In genomic region chr2:207108440-207108839, GRCh38 we compare ENCODE assay signal across 27 cellular contexts.
"Had no signal": no experiment of that assay in that cellular context is flagged by ENCODE, and none has a peak within 500 bp of the region (broad histone marks: within the 10 kb centered on the region; RNA-seq: fewer than 3 reads in every experiment).

No MANE protein-coding gene starts in this region.

- H3K4me3 ChIP-seq: coronary artery, gastroesophageal sphincter, heart right ventricle, left lung, lower lobe of right lung, ovary, right lobe of liver, stomach, testis, transverse colon had no signal

- H3K27me3 Mint-ChIP-seq: activated CD4-positive, alpha-beta memory T cell treated with anti-CD3 and anti-CD28 coated beads, Interleukin-2, amount 10 ng/mL, durations not matched to agents 7 days and 5 days; activated CD4-positive, alpha-beta T cell treated with anti-CD3 and anti-CD28 coated beads, Interleukin-2, amount 10 ng/mL, durations not matched to agents 7 days and 5 days; activated naive CD4-positive, alpha-beta T cell treated with anti-CD3 and anti-CD28 coated beads, Interleukin-2, amount 10 ng/mL, durations not matched to agents 7 days and 5 days; activated T-cell treated with anti-CD3 and anti-CD28 coated beads, Interleukin-2, amount 50 U/mL, for 24 hours; progenitor cell of endocrine pancreas had no signal

- H3K4me1 ChIP-seq: right lobe of liver, testis, transverse colon had no signal

- H3K4me3 Mint-ChIP-seq: activated CD4-positive, alpha-beta memory T cell treated with anti-CD3 and anti-CD28 coated beads, Interleukin-2, amount 10 ng/mL, durations not matched to agents 7 days and 5 days; activated CD4-positive, alpha-beta T cell treated with anti-CD3 and anti-CD28 coated beads, Interleukin-2, amount 10 ng/mL, durations not matched to agents 7 days and 5 days; activated naive CD4-positive, alpha-beta T cell treated with anti-CD3 and anti-CD28 coated beads, Interleukin-2, amount 10 ng/mL, durations not matched to agents 7 days and 5 days; activated T-cell treated with anti-CD3 and anti-CD28 coated beads, Interleukin-2, amount 50 U/mL, for 24 hours; central memory CD8-positive, alpha-beta T cell; effector memory CD8-positive, alpha-beta T cell; nephron; stimulated activated effector memory CD8-positive, alpha-beta T cell treated with anti-CD3 and anti-CD28 coated beads, Interleukin-12 subunit alpha, Interleukin-12 subunit beta, amount 100 ng/mL, for 72 hours; WTC11 had no signal

- H3K36me3 ChIP-seq: ovary, right lobe of liver, transverse colon had no signal

- H3K9me3 Mint-ChIP-seq: activated CD4-positive, alpha-beta memory T cell treated with anti-CD3 and anti-CD28 coated beads, Interleukin-2, amount 10 ng/mL, durations not matched to agents 7 days and 5 days; activated CD4-positive, alpha-beta T cell treated with anti-CD3 and anti-CD28 coated beads, Interleukin-2, amount 10 ng/mL, durations not matched to agents 7 days and 5 days; activated naive CD4-positive, alpha-beta T cell treated with anti-CD3 and anti-CD28 coated beads, Interleukin-2, amount 10 ng/mL, durations not matched to agents 7 days and 5 days; activated T-cell treated with anti-CD3 and anti-CD28 coated beads, Interleukin-2, amount 50 U/mL, for 24 hours; central memory CD8-positive, alpha-beta T cell; effector memory CD8-positive, alpha-beta T cell; nephron; stimulated activated effector memory CD8-positive, alpha-beta T cell treated with anti-CD3 and anti-CD28 coated beads, Interleukin-12 subunit alpha, Interleukin-12 subunit beta, amount 100 ng/mL, for 72 hours; WTC11 had no signal

- ATAC-seq: effector memory CD8-positive, alpha-beta T cell; gastroesophageal sphincter; heart right ventricle; left lung; lower lobe of right lung; right lobe of liver; stimulated activated effector memory CD8-positive, alpha-beta T cell treated with anti-CD3 and anti-CD28 coated beads, Interleukin-12 subunit alpha, Interleukin-12 subunit beta, amount 100 ng/mL, for 72 hours; WTC11 had no signal

- H3K9me3 ChIP-seq: gastroesophageal sphincter, heart right ventricle, left lung, lower lobe of right lung, ovary, right lobe of liver, stomach, testis, transverse colon had no signal

- H3K27me3 ChIP-seq: gastroesophageal sphincter, heart right ventricle, left lung, ovary, right lobe of liver, stomach, testis, transverse colon had no signal

- DNase-seq: activated CD4-positive, alpha-beta memory T cell treated with anti-CD3 and anti-CD28 coated beads, Interleukin-2, amount 10 ng/mL, durations not matched to agents 7 days and 5 days; activated CD4-positive, alpha-beta T cell treated with anti-CD3 and anti-CD28 coated beads for 1 hour; activated CD4-positive, alpha-beta T cell treated with anti-CD3 and anti-CD28 coated beads, Interleukin-2, amount 10 ng/mL, durations not matched to agents 7 days and 5 days; activated CD8-positive, alpha-beta memory T cell treated with anti-CD3 and anti-CD28 coated beads, Interleukin-2, amount 50 U/mL, for 48 hours; activated gamma-delta T cell; activated naive CD4-positive, alpha-beta T cell treated with anti-CD3 and anti-CD28 coated beads, Interleukin-2, amount 10 ng/mL, durations not matched to agents 7 days and 5 days; activated T-cell treated with anti-CD3 and anti-CD28 coated beads, Interleukin-2, amount 50 U/mL, for 24 hours; amniotic stem cell; effector memory CD8-positive, alpha-beta T cell; heart right ventricle; left lung; lower lobe of right lung; ovary; right lobe of liver; stimulated activated CD4-positive, alpha-beta T cell treated with anti-CD3 and anti-CD28 coated beads, Interleukin-12 subunit alpha, Interleukin-12 subunit beta, amount 100 ng/mL, for 4 hours; stimulated activated CD4-positive, alpha-beta T cell treated with anti-CD3 and anti-CD28 coated beads, Interleukin-4, amount 100 ng/mL, for 24 hours; stomach; T-helper 2 cell; testis; transverse colon had no signal

- H3K27ac ChIP-seq: coronary artery, gastroesophageal sphincter, ovary, right lobe of liver, stomach, testis, transverse colon had no signal

- H3K27ac Mint-ChIP-seq: activated CD4-positive, alpha-beta memory T cell treated with anti-CD3 and anti-CD28 coated beads, Interleukin-2, amount 10 ng/mL, durations not matched to agents 7 days and 5 days; activated naive CD4-positive, alpha-beta T cell treated with anti-CD3 and anti-CD28 coated beads, Interleukin-2, amount 10 ng/mL, durations not matched to agents 7 days and 5 days; activated T-cell treated with anti-CD3 and anti-CD28 coated beads, Interleukin-2, amount 50 U/mL, for 24 hours; effector memory CD8-positive, alpha-beta T cell; nephron; progenitor cell of endocrine pancreas; stimulated activated effector memory CD8-positive, alpha-beta T cell treated with anti-CD3 and anti-CD28 coated beads, Interleukin-12 subunit alpha, Interleukin-12 subunit beta, amount 100 ng/mL, for 72 hours; WTC11 had no signal

- H3K4me1 Mint-ChIP-seq: central memory CD8-positive, alpha-beta T cell; nephron; stimulated activated effector memory CD8-positive, alpha-beta T cell treated with anti-CD3 and anti-CD28 coated beads, Interleukin-12 subunit alpha, Interleukin-12 subunit beta, amount 100 ng/mL, for 72 hours had no signal
